18 cellular contexts compared by ENCODE assay signal in the genomic region with DNA sequence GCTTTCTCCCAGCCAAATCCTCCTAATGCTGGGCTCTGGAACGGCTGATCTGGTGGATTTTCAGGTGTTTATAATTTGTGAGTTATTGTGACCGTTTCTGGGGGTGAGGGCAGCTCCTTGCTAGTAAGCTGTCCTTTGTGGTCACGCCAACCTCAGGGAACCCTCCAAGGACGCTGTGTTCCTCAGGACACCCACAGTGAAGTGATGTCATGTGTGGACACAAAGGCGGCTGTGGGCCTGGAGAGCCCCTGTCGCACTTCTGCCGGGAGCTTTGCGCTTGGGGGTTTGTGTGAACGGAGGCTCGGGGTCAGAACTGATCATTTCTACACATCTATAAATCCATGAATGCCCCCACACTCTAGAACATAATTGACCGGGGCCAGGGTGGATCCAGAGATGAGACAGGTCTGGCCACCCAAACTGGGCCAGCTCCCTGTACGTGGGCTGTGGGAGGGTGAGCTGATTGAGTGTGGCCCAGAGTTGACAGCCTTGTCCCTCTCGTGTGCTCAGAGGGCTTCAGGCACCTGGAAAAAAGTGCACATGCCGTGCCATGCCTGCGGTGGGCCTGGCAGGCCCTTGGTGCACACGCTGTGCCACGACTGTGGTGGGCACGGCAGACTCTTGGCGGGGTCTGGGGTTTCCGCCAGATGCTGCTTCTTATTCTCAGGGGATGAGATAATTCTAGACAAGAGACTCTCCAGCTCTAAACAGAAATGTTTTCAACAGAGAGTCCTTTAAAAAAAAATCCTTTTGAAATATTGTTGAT.
DNase-seq lines count a peak whose midpoint lies in the region; FAIRE-seq and TF ChIP-seq lines count a peak whose summit lies in the region.
"Had no signal": no experiment of that assay in that cellular context is flagged by ENCODE, and none has a peak within 500 bp of the region (broad histone marks: within the 10 kb centered on the region; RNA-seq: fewer than 3 reads in every experiment).

No MANE protein-coding gene starts in this region.

- no peak overlapping the region for H2BK120ac ChIP-seq in H1 (replicated peaks; ENCODE audit: low read depth, low read length)

- TF ChIP-seq RAD21 in H1 (IDR thresholded peaks at IDR 0.05 in 1 of 2, conservative IDR thresholded peaks at IDR 0.05 in 1 of 2; ENCODE audit: low read depth in 2 of 2, low read length in 2 of 2) = no peak

- peaks cover 5% of the 10 kb centered on the region; the same call in 1 of the 2 replicates for H3K23me2 ChIP-seq in H1 (ENCODE audit: low read depth, low read length)

- no peak overlapping the region for H3K56ac ChIP-seq in H1 (replicated peaks; ENCODE audit: insufficient read length, low read depth, low read length)

- no peak overlapping the region for H3K4me3 ChIP-seq in H1 (ENCODE audit: extremely low read depth in 1 of 4, insufficient read depth in 2 of 4, low read depth in 3 of 4, low read length in 4 of 4)
- no peak overlapping the region for H3K4me3 ChIP-seq in muscle layer of duodenum (ENCODE audit: low read depth in 1 of 2, low read length in 2 of 2)
- no peak overlapping the region for H3K4me3 ChIP-seq in tibial artery
- H3K4me3 ChIP-seq in H7 (ENCODE audit: insufficient read depth, low read depth, low read length) = no peak overlapping the region
- H3K4me3 ChIP-seq: right lobe of liver had no signal

- no peak overlapping the region for H3K4me2 ChIP-seq in H1 (ENCODE audit: insufficient read depth in 1 of 2, low read depth in 2 of 2, low read length in 2 of 2)

- no peak overlapping the region for H2AK5ac ChIP-seq in H1 (ENCODE audit: low read depth, low read length)

- TF ChIP-seq CTCF in H1 (IDR thresholded peaks at IDR 0.05; ENCODE audit: control extremely low read depth in 1 of 3, insufficient read depth in 1 of 3, low read depth in 1 of 3, low read length in 3 of 3) = no peak
- no peak for TF ChIP-seq CTCF in tibial artery (IDR thresholded peaks at IDR 0.05)

- H3K9me3 ChIP-seq in KOPT-K1 (ENCODE audit: insufficient read depth, low read length, poor library complexity, severe bottlenecking) (no peaks in the 10 kb centered on the region), H1 (ENCODE audit: insufficient read depth in 2 of 2, low read depth in 1 of 2, low read length in 1 of 2) (no peaks in the 10 kb centered on the region; a peak in 1 of 4 replicates), muscle layer of duodenum (ENCODE audit: control insufficient read depth in 1 of 2, low read length in 2 of 2) (no peaks in the 10 kb centered on the region), tibial artery (no peaks in the 10 kb centered on the region)
- H3K9me3 ChIP-seq: right lobe of liver had no signal

- CTCF ChIA-PET in H1 (lab: Charles Lee; ENCODE audit: partially characterized antibody) = interaction anchor here (0.6 to 2.0 kb wide), 6 partner anchors 10 to 74 kb away, joined by 3 to 10 read pairs (median 5); no protein-coding TSS in a partner anchor

- H4K91ac ChIP-seq in H1 (replicated peaks; ENCODE audit: insufficient read length, low read length) = no peak overlapping the region

- peaks cover 1 to 5% (median 3%) of the 10 kb centered on the region in 4 experiments; a peak in 3 of 7 replicates for H3K4me1 ChIP-seq in H1 (replicated peaks in 1 of 4; ENCODE audit: control insufficient read depth in 3 of 4, insufficient read depth in 4 of 4, low read length in 3 of 4)
- peaks cover 0 to 4% of the 10 kb centered on the region in 2 donors for H3K4me1 ChIP-seq in muscle layer of duodenum (ENCODE audit: control insufficient read depth in 1 of 2, insufficient read depth in 2 of 2, low read length in 2 of 2)
- peaks cover 4 to 72% (median 62%) of the 10 kb centered on the region in 4 donors for H3K4me1 ChIP-seq in tibial artery
- H3K4me1 ChIP-seq: right lobe of liver had no signal

- no peak overlapping the region for H3K18ac ChIP-seq in H1 (ENCODE audit: extremely low read depth, low read length)

- DNase-seq in H1 (ENCODE audit: low read depth in 1 of 2, low spot score in 2 of 2) (no peak), tibial artery (no peak), T-helper 9 cell (no peak), NCI-H345 (lab: John Stamatoyannopoulos, UW) (no peak), H7 (no peak)
- no peak for DNase-seq in activated naive CD4-positive, alpha-beta T cell (lab: John Stamatoyannopoulos, UW)
- DNase-seq: activated CD4-positive, alpha-beta T cell treated with anti-CD3 and anti-CD28 coated beads for 1 hour; activated CD8-positive, alpha-beta memory T cell treated with anti-CD3 and anti-CD28 coated beads for 24 hours; activated naive CD4-positive, alpha-beta T cell treated with anti-CD3 and anti-CD28 coated beads for 36 hours; activated T-cell treated with anti-CD3 and anti-CD28 coated beads, Interleukin-2, amount 50 U/mL, for 4 hours; DMS79 treated with DMSO at 0.1 percent for 48 hours; effector memory CD4-positive, alpha-beta T cell; HCEC 1CT; NCI-H1105 treated with DMSO at 0.1 percent for 48 hours; NCI-H2081; right lobe of liver had no signal

- H3K79me1 ChIP-seq in H1 (ENCODE audit: low read depth, low read length) = no peaks in the 10 kb centered on the region

- H2BK20ac ChIP-seq in H1 (ENCODE audit: low read length) = no peak overlapping the region

- WGBS in H1 (ENCODE audit: extremely low coverage in 1 of 2, insufficient coverage in 1 of 2, insufficient read length in 1 of 2, insufficient replicate concordance in 2 of 2, low coverage in 1 of 2, low lambda C conversion rate in 2 of 2, missing lambda C conversion rate in 1 of 2), 2 experiments = 93% methylated on average over 20 of the region's 20 CpGs; no CpG with 5 or more reads in 1 of the 2 experiments

- no peak overlapping the region for H3K23ac ChIP-seq in H1 (ENCODE audit: insufficient read length)

- no peak overlapping the region for H3K14ac ChIP-seq in H1 (ENCODE audit: insufficient read length)

- FAIRE-seq in H1 (lab: Jason Lieb, UNC) = no peak

- intact Hi-C loops in tibial artery (cut with DNase I; ENCODE audit: low total_unique reads) = no loop called here

- no peak overlapping the region for H2BK5ac ChIP-seq in H1 (ENCODE audit: low read depth, low read length)

- H3K27ac ChIP-seq in KOPT-K1 (ENCODE audit: low read depth, low read length, poor library complexity, severe bottlenecking) (peak overlapping the region; percentile 36), H1 (ENCODE audit: low read depth, low read length) (no peak overlapping the region), muscle layer of duodenum (ENCODE audit: low read length) (peak overlapping the region; percentile 41), tibial artery (peak overlapping the region; percentile 87 to 91)
- H3K27ac ChIP-seq: right lobe of liver had no signal

- no peak overlapping the region for H2AFZ ChIP-seq in H1 (ENCODE audit: low read length)

- no peaks in the 10 kb centered on the region for H4K20me1 ChIP-seq in H1 (replicated peaks in 1 of 2; ENCODE audit: control insufficient read depth in 1 of 2, insufficient read depth in 2 of 2, low read length in 2 of 2)

- H3K79me2 ChIP-seq in H1 (ENCODE audit: control insufficient read depth in 1 of 2, insufficient read depth in 2 of 2, low read length in 2 of 2) = no peaks in the 10 kb centered on the region

- H2BK12ac ChIP-seq in H1 (ENCODE audit: low read depth, low read length) = peak overlapping the region; percentile 68; the same call in 1 of the 2 replicates

- H3K36me3 ChIP-seq in KOPT-K1 (ENCODE audit: insufficient read depth, low read length) (no peaks in the 10 kb centered on the region), H1 (ENCODE audit: control insufficient read depth in 2 of 4, insufficient read depth in 4 of 4, low read length in 3 of 4) (no peaks in the 10 kb centered on the region), muscle layer of duodenum (ENCODE audit: control insufficient read depth in 1 of 2, insufficient read depth in 2 of 2, low read length in 2 of 2) (no peaks in the 10 kb centered on the region), tibial artery (no peaks in the 10 kb centered on the region), H7 (replicated peaks; ENCODE audit: control insufficient read depth, insufficient read depth, low read length) (no peaks in the 10 kb centered on the region)
- H3K36me3 ChIP-seq: right lobe of liver had no signal

- POLR2A ChIA-PET in H1 (lab: Charles Lee; ENCODE audit: partially characterized antibody) = no interaction called here

- no peak for TF ChIP-seq POLR2A in H1 (IDR thresholded peaks at IDR 0.05; ENCODE audit: control extremely low read depth in 1 of 2, low read depth in 2 of 2, low read length in 2 of 2)

- H3K9ac ChIP-seq in H1 (replicated peaks in 1 of 4; ENCODE audit: extremely low read depth in 1 of 4, low read depth in 3 of 4, low read length in 3 of 4) = no peak overlapping the region

- H3K4ac ChIP-seq in H1 (replicated peaks; ENCODE audit: insufficient read length, low read depth, low read length) = no peak overlapping the region

- H3K27me3 ChIP-seq in H1 (replicated peaks in 1 of 4; ENCODE audit: control insufficient read depth in 3 of 4, extremely low read depth in 1 of 4, insufficient read depth in 3 of 4, low read length in 3 of 4) (no peaks in the 10 kb centered on the region), muscle layer of duodenum (ENCODE audit: low read depth, low read length) (no peaks in the 10 kb centered on the region), tibial artery (no peaks in the 10 kb centered on the region), H7 (ENCODE audit: control insufficient read depth, insufficient read depth, low read length) (no peaks in the 10 kb centered on the region)
- H3K27me3 ChIP-seq: right lobe of liver had no signal

- H2BK15ac ChIP-seq in H1 (ENCODE audit: low read length) = no peak overlapping the region

- H4K5ac ChIP-seq in H1 (ENCODE audit: insufficient read length, low read depth, low read length) = no peak overlapping the region

- no peak for TF ChIP-seq EP300 in H1 (IDR thresholded peaks at IDR 0.05; ENCODE audit: borderline replicate concordance in 1 of 2, low read depth in 2 of 2, low read length in 2 of 2)

- H4K8ac ChIP-seq in H1 (ENCODE audit: extremely low read depth, insufficient read depth, low read length) = no peak overlapping the region

TF ChIP-seq in H1, 55 proteins besides CTCF, POLR2A, EP300 and RAD21:
- TF ChIP-seq CBX8 (IDR thresholded peaks at IDR 0.05; ENCODE audit: borderline replicate concordance, low read depth, low read length) = no peak
TF ChIP-seq in H1: peak in this region for 0.
